ENCODE assay signal across 21 cellular contexts in the genomic region with DNA sequence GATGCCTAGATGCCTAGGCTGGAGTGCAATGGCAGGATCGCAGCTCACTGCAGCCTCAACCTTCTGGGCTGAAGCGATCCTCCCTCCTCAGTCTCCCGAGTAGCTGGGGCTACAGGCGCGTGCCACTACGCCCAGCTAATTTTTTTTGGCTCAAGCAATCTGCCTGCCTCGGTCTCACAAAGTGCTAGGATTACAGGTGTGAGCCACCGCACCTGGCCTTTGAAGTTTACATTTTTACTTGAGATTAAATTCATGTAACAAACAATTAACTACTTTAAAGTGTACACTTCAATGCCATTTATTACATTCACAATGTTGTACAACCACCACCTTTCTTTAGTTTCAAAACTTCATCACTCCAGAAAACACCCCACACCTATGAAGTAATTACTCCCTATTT. TPM values are rescaled to one million over a fixed set of nuclear protein-coding genes. Genes with fewer than 3 reads are reported as not detected.
DNase-seq lines count a peak whose midpoint lies in the region; ATAC-seq, FAIRE-seq and TF ChIP-seq lines count a peak whose summit lies in the region.
"Had no signal": no experiment of that assay in that cellular context is flagged by ENCODE, and none has a peak within 500 bp of the region (broad histone marks: within the 10 kb centered on the region; RNA-seq: fewer than 3 reads in every experiment).

No MANE protein-coding gene starts in this region.

- 76% methylated on average over 8 of the region's 8 CpGs for WGBS in A549 (ENCODE audit: missing lambda C conversion rate)
- WGBS in hepatocyte (ENCODE audit: low lambda C conversion rate, missing lambda C conversion rate): 85% methylated on average over 8 of the region's 8 CpGs

- RAD21 ChIA-PET in HCT116 (lab: Charles Lee; ENCODE audit: low non-redundant PET in 1 of 2, low total read pairs in 2 of 2, uncharacterized antibody in 2 of 2, unreplicated experiment in 2 of 2): interaction anchor here in 1 of 2 experiments (1.0 kb wide), 1 partner anchor 13 kb away, joined by 3 read pairs; a partner anchor contains a TSS

- no peak for TF ChIP-seq RAD21 in A549 (conservative IDR thresholded peaks at IDR 0.05 in 1 of 2, IDR thresholded peaks at IDR 0.05 in 1 of 2)
- no peak for TF ChIP-seq RAD21 in HCT116 (IDR thresholded peaks at IDR 0.05; ENCODE audit: low read depth)

- H3K9me2 ChIP-seq in HCT116 (ENCODE audit: insufficient read depth) (no peaks in the 10 kb centered on the region), hepatocyte (replicated peaks; ENCODE audit: insufficient read depth) (no peaks in the 10 kb centered on the region)

- CTCF ChIA-PET in A549 (lab: Yijun Ruan, JAX): interaction anchor here (0.8 to 31.6 kb wide), 3 partner anchors 7 to 379 kb away, joined by 3 to 618 read pairs (median 618); a partner anchor contains a TSS
- CTCF ChIA-PET in HCT116 (lab: Charles Lee): interaction anchor here (1.3 to 1.6 kb wide), 3 partner anchors 13 to 19 kb away, joined by 3 to 4 read pairs (median 4); a partner anchor contains a TSS

- peaks cover 0 to 9% of the 10 kb centered on the region in 2 experiments; a peak in 1 of 4 replicates for H3K36me3 ChIP-seq in HCT116 (ENCODE audit: control insufficient read depth in 1 of 2, insufficient read depth in 2 of 2, low read length in 2 of 2)
- no peaks in the 10 kb centered on the region for H3K36me3 ChIP-seq in SJCRH30
- H3K36me3 ChIP-seq in hepatocyte (replicated peaks; ENCODE audit: insufficient read depth, low read depth): no peaks in the 10 kb centered on the region
- H3K36me3 ChIP-seq: colonic mucosa, left lung, uterus had no signal

- DNase-seq in A549 (ENCODE audit: low read depth in 1 of 2, low spot score in 1 of 2) (no peak), HCT116 (ENCODE audit: low read depth, low spot score) (no peak), SJCRH30 (no peak), hepatocyte (ENCODE audit: low spot score) (no peak), HT-29 (ENCODE audit: low spot score) (no peak), hepatic stellate cell (ENCODE audit: low spot score) (no peak)
- no peak for DNase-seq in stimulated activated naive CD8-positive, alpha-beta T cell treated with anti-CD3 and anti-CD28 coated beads, Interleukin-15, amount 100 ng/mL, for 72 hours
- DNase-seq: activated CD4-positive, alpha-beta memory T cell treated with anti-CD3 and anti-CD28 coated beads for 36 hours; activated effector memory CD4-positive, alpha-beta T cell treated with Interleukin-2 at 50 U/mL for 16 hours; colonic mucosa; DMS 273 treated with DMSO at 0.1 percent for 48 hours; left lung; NCI-H1105; NCI-H2029 treated with DMSO at 0.1 percent for 48 hours; NCI-H345; uterus had no signal

- no peak overlapping the region for H2AFZ ChIP-seq in HCT116 (ENCODE audit: low read depth, low read length, poor library complexity, severe bottlenecking)
- H2AFZ ChIP-seq in hepatocyte: no peak overlapping the region

- H3K4me2 ChIP-seq in A549 (peak overlapping the region; percentile 68), HCT116 (ENCODE audit: low read length) (peak overlapping the region; percentile 71), hepatocyte (no peak overlapping the region)

- no peaks in the 10 kb centered on the region for H3K27me3 ChIP-seq in HCT116 (ENCODE audit: insufficient read depth, low read length)
- peaks cover 4% of the 10 kb centered on the region; the same call in 1 of the 2 replicates for H3K27me3 ChIP-seq in SJCRH30
- H3K27me3 ChIP-seq in hepatocyte: peaks cover 19% of the 10 kb centered on the region
- H3K27me3 ChIP-seq: colonic mucosa had no signal

- H3K79me2 ChIP-seq in HCT116 (ENCODE audit: insufficient read depth, low read length) (peaks cover 23% of the 10 kb centered on the region), hepatocyte (no peaks in the 10 kb centered on the region)

- TF ChIP-seq EP300 in A549 (IDR thresholded peaks at IDR 0.05): no peak

- H3K9me3 ChIP-seq in A549 (no peaks in the 10 kb centered on the region), HCT116 (ENCODE audit: control insufficient read depth in 1 of 2, insufficient read depth in 1 of 2, low read depth in 1 of 2, low read length in 2 of 2) (no peaks in the 10 kb centered on the region), SJCRH30 (replicated peaks) (no peaks in the 10 kb centered on the region), hepatocyte (ENCODE audit: low read depth) (no peaks in the 10 kb centered on the region)
- H3K9me3 ChIP-seq: colonic mucosa, left lung, uterus had no signal

- no peak for FAIRE-seq in A549 (lab: Jason Lieb, UNC)

- no TSS peak for BruUV-seq in HCT116 (replicated peaks; lab: Mats Ljungman, UMichigan)

- H3K27me3 Mint-ChIP-seq in stimulated activated naive CD8-positive, alpha-beta T cell treated with anti-CD3 and anti-CD28 coated beads, Interleukin-15, amount 100 ng/mL, for 72 hours: peaks cover 15% of the 10 kb centered on the region

- ATAC-seq in A549: no peak
- no peak for ATAC-seq in HCT116
- no peak for ATAC-seq in stimulated activated naive CD8-positive, alpha-beta T cell treated with anti-CD3 and anti-CD28 coated beads, Interleukin-15, amount 100 ng/mL, for 72 hours
- no peak for ATAC-seq in GM18907 (IDR thresholded peaks at IDR 0.05; ENCODE audit: unreplicated experiment)
- ATAC-seq: sciatic nerve had no signal

- H3K4me3 ChIP-seq in A549 (no peak overlapping the region), HCT116 (replicated peaks in 1 of 2; ENCODE audit: low read depth in 1 of 2, low read length in 2 of 2) (peak overlapping the region in 1 of 2 experiments; percentile 25; a peak in 3 of 4 replicates), SJCRH30 (no peak overlapping the region), hepatocyte (no peak overlapping the region)
- H3K4me3 ChIP-seq: colonic mucosa, left lung, uterus had no signal

- H3K27ac ChIP-seq in A549 (peak overlapping the region; percentile 69 to 87), HCT116 (ENCODE audit: low read depth, low read length) (peak overlapping the region; percentile 86), SJCRH30 (peak overlapping the region; percentile 68), hepatocyte (peak overlapping the region; percentile 55)
- H3K27ac ChIP-seq: C4-2B, colonic mucosa, left lung, uterus had no signal

- no peaks in the 10 kb centered on the region for H3K9me3 Mint-ChIP-seq in stimulated activated naive CD8-positive, alpha-beta T cell treated with anti-CD3 and anti-CD28 coated beads, Interleukin-15, amount 100 ng/mL, for 72 hours
- H3K9me3 Mint-ChIP-seq: activated CD4-positive, alpha-beta memory T cell treated with anti-CD3 and anti-CD28 coated beads for 36 hours; endodermal cell; nephron had no signal

- peak overlapping the region; percentile 99 for H3K9ac ChIP-seq in HCT116 (ENCODE audit: low read length)

- TF ChIP-seq CTCF in A549 (IDR thresholded peaks at IDR 0.05): no peak
- TF ChIP-seq CTCF in HCT116 (IDR thresholded peaks at IDR 0.05 in 2 of 3, conservative IDR thresholded peaks at IDR 0.05 in 1 of 3; ENCODE audit: borderline replicate concordance in 1 of 3, insufficient read depth in 1 of 3, low read depth in 2 of 3, low read length in 2 of 3): no peak
- TF ChIP-seq CTCF in hepatocyte (IDR thresholded peaks at IDR 0.05; ENCODE audit: poor library complexity): no peak

- POLR2A ChIA-PET in A549 (lab: Yijun Ruan, JAX) (interaction anchor here (1.4 to 5.7 kb wide), 2 partner anchors 12 to 15 kb away, joined by 7 to 43 read pairs; a partner anchor contains a TSS), HCT116 (lab: Charles Lee) (interaction anchor here (0.7 to 10.9 kb wide), 5 partner anchors 11 to 481 kb away, joined by 3 to 124 read pairs (median 5); a partner anchor contains a TSS)

- H3K27ac Mint-ChIP-seq in stimulated activated naive CD8-positive, alpha-beta T cell treated with anti-CD3 and anti-CD28 coated beads, Interleukin-15, amount 100 ng/mL, for 72 hours: no peak overlapping the region
- H3K27ac Mint-ChIP-seq: activated CD4-positive, alpha-beta memory T cell treated with anti-CD3 and anti-CD28 coated beads for 36 hours; endodermal cell; nephron had no signal

- H3K4me1 Mint-ChIP-seq in stimulated activated naive CD8-positive, alpha-beta T cell treated with anti-CD3 and anti-CD28 coated beads, Interleukin-15, amount 100 ng/mL, for 72 hours: peaks cover 18% of the 10 kb centered on the region

- no peak overlapping the region for H3K4me3 Mint-ChIP-seq in stimulated activated naive CD8-positive, alpha-beta T cell treated with anti-CD3 and anti-CD28 coated beads, Interleukin-15, amount 100 ng/mL, for 72 hours
- H3K4me3 Mint-ChIP-seq: activated CD4-positive, alpha-beta memory T cell treated with anti-CD3 and anti-CD28 coated beads for 36 hours; endodermal cell; nephron had no signal

- intact Hi-C loops in HCT116 (cut with micrococcal nuclease): no loop called here

- peaks cover 34% of the 10 kb centered on the region for H3K4me1 ChIP-seq in A549
- peaks cover 44 to 82% of the 10 kb centered on the region in 2 experiments for H3K4me1 ChIP-seq in HCT116 (ENCODE audit: control insufficient read depth in 1 of 2, insufficient read depth in 2 of 2, low read length in 2 of 2)
- H3K4me1 ChIP-seq in SJCRH30: peaks cover 27% of the 10 kb centered on the region
- H3K4me1 ChIP-seq in hepatocyte (ENCODE audit: insufficient read depth): peaks cover 15% of the 10 kb centered on the region

- no peak for TF ChIP-seq POLR2A in A549 (IDR thresholded peaks at IDR 0.05; ENCODE audit: low read length)
- no peak for TF ChIP-seq POLR2A in HCT116 (IDR thresholded peaks at IDR 0.05; ENCODE audit: borderline replicate concordance, extremely low read depth, insufficient read depth, insufficient read length)

- H4K20me1 ChIP-seq in HCT116 (ENCODE audit: insufficient read depth) (no peaks in the 10 kb centered on the region), hepatocyte (ENCODE audit: insufficient read depth, poor library complexity, severe bottlenecking) (no peaks in the 10 kb centered on the region)

RNA-seq across cellular contexts. Expression of a gene that starts 3.5 kb away (rescaled TPM):
- 6.7 and 9.6 TPM in 2 replicates for polyA plus RNA-seq in A549 (2011; rRNA removed)
- polyA plus RNA-seq in A549 (2012; cell fraction: cytosol; rRNA removed): 25.5 and 36.0 TPM in 2 replicates
- polyA plus RNA-seq in A549 (2012; cell fraction: nucleus; rRNA removed): 52.3 and 65.0 TPM in 2 replicates
- polyA plus RNA-seq in A549 (2017; fragmentation: RNase III; extraction: RNeasy Plus Mini Kit Qiagen cat#74134 plus additional on column Dnase treatment): 24.1 to 55.8 TPM (median 24.1 TPM) in 3 replicates
- 12.7 and 21.5 TPM in 2 replicates for polyA minus RNA-seq in A549 (2011; rRNA and poly(A)+ RNA removed)
- total RNA-seq in HCT116 (2021; ENCODE audit: unreplicated experiment): 125 TPM
- polyA plus RNA-seq in HCT116 (2012): 243 and 251 TPM in 2 replicates
- total RNA-seq in SJCRH30 (2014; rRNA removed; shearing (Covaris generic)): 1.5 and 1.9 TPM in 2 replicates
- 4.5 and 4.7 TPM in 2 replicates for total RNA-seq in hepatocyte
- polyA plus RNA-seq in hepatocyte: 16.5 and 20.1 TPM in 2 replicates
- total RNA-seq in HT-29 (2014; rRNA removed; shearing (Covaris generic)): 123 and 140 TPM in 2 replicates

RNA-seq across cellular contexts. Expression of a gene that starts 13.2 kb away (rescaled TPM):
- polyA plus RNA-seq in A549 (2011; rRNA removed): 5.4 and 7.3 TPM in 2 replicates
- polyA plus RNA-seq in A549 (2012; cell fraction: cytosol; rRNA removed): 66.8 and 76.8 TPM in 2 replicates
- 45.5 and 55.1 TPM in 2 replicates for polyA plus RNA-seq in A549 (2012; cell fraction: nucleus; rRNA removed)
- 24.3 to 35.2 TPM (median 27.5 TPM) in 3 replicates for polyA plus RNA-seq in A549 (2017; fragmentation: RNase III; extraction: RNeasy Plus Mini Kit Qiagen cat#74134 plus additional on column Dnase treatment)
- 1.7 and 2.4 TPM in 2 replicates for polyA minus RNA-seq in A549 (2011; rRNA and poly(A)+ RNA removed)
- 84.3 TPM for total RNA-seq in HCT116 (2021; ENCODE audit: unreplicated experiment)
- polyA plus RNA-seq in HCT116 (2012): 87.5 and 88.5 TPM in 2 replicates
- total RNA-seq in SJCRH30 (2014; rRNA removed; shearing (Covaris generic)): 25.2 and 30.6 TPM in 2 replicates
- 15.1 and 21.5 TPM in 2 replicates for total RNA-seq in hepatocyte
- polyA plus RNA-seq in hepatocyte: 38.2 and 41.6 TPM in 2 replicates
- total RNA-seq in HT-29 (2014; rRNA removed; shearing (Covaris generic)): 148 and 155 TPM in 2 replicates

RNA-seq across cellular contexts. Expression of a gene that starts 15.1 kb away (rescaled TPM):
- 10.6 and 17.2 TPM in 2 replicates for polyA plus RNA-seq in A549 (2011; rRNA removed)
- polyA plus RNA-seq in A549 (2012; cell fraction: cytosol; rRNA removed): 44.8 and 63.9 TPM in 2 replicates
- 72.3 and 76.6 TPM in 2 replicates for polyA plus RNA-seq in A549 (2012; cell fraction: nucleus; rRNA removed)
- 16.5 to 23.1 TPM (median 17.0 TPM) in 3 replicates for polyA plus RNA-seq in A549 (2017; fragmentation: RNase III; extraction: RNeasy Plus Mini Kit Qiagen cat#74134 plus additional on column Dnase treatment)
- polyA minus RNA-seq in A549 (2011; rRNA and poly(A)+ RNA removed): 17.6 and 18.3 TPM in 2 replicates
- total RNA-seq in HCT116 (2021; ENCODE audit: unreplicated experiment): 49.8 TPM
- 68.5 and 74.5 TPM in 2 replicates for polyA plus RNA-seq in HCT116 (2012)
- 9.2 and 10.3 TPM in 2 replicates for total RNA-seq in SJCRH30 (2014; rRNA removed; shearing (Covaris generic))
- 20.8 and 26.3 TPM in 2 replicates for total RNA-seq in hepatocyte
- 53.2 and 59.3 TPM in 2 replicates for polyA plus RNA-seq in hepatocyte
- total RNA-seq in HT-29 (2014; rRNA removed; shearing (Covaris generic)): 21.7 and 24.5 TPM in 2 replicates

RNA-seq across cellular contexts. Expression of a gene that starts 15.4 kb away (rescaled TPM):
- polyA plus RNA-seq in A549 (2011; rRNA removed) (72.2 and 83.0 TPM in 2 replicates), A549 (2017; fragmentation: RNase III; extraction: RNeasy Plus Mini Kit Qiagen cat#74134 plus additional on column Dnase treatment) (60.4 to 66.2 TPM (median 65.3 TPM) in 3 replicates), hepatocyte (93.6 and 101 TPM in 2 replicates)
- 119 and 157 TPM in 2 replicates for polyA plus RNA-seq in A549 (2012; cell fraction: cytosol; rRNA removed)
- polyA plus RNA-seq in A549 (2012; cell fraction: nucleus; rRNA removed): 121 and 152 TPM in 2 replicates
- 81.2 and 91.4 TPM in 2 replicates for polyA minus RNA-seq in A549 (2011; rRNA and poly(A)+ RNA removed)
- total RNA-seq in HCT116 (2021; ENCODE audit: unreplicated experiment) (96.0 TPM), hepatocyte (72.6 and 74.9 TPM in 2 replicates)
- polyA plus RNA-seq in HCT116 (2012): 124 and 137 TPM in 2 replicates
- 64.3 and 68.1 TPM in 2 replicates for total RNA-seq in SJCRH30 (2014; rRNA removed; shearing (Covaris generic))
- 302 and 303 TPM in 2 replicates for total RNA-seq in HT-29 (2014; rRNA removed; shearing (Covaris generic))

RNA-seq across cellular contexts. Expression of a gene that starts 15.5 kb away (rescaled TPM):
- polyA plus RNA-seq in A549 (2011; rRNA removed): 27.8 and 73.7 TPM in 2 replicates
- 203 and 266 TPM in 2 replicates for polyA plus RNA-seq in A549 (2012; cell fraction: cytosol; rRNA removed)
- 143 and 147 TPM in 2 replicates for polyA plus RNA-seq in A549 (2012; cell fraction: nucleus; rRNA removed)
- polyA plus RNA-seq in A549 (2017; fragmentation: RNase III; extraction: RNeasy Plus Mini Kit Qiagen cat#74134 plus additional on column Dnase treatment): 143 to 187 TPM (median 143 TPM) in 3 replicates
- polyA minus RNA-seq in A549 (2011; rRNA and poly(A)+ RNA removed): 13.0 and 18.6 TPM in 2 replicates
- total RNA-seq in HCT116 (2021; ENCODE audit: unreplicated experiment): 158 TPM
- 176 and 205 TPM in 2 replicates for polyA plus RNA-seq in HCT116 (2012)
- 72.7 and 77.7 TPM in 2 replicates for total RNA-seq in SJCRH30 (2014; rRNA removed; shearing (Covaris generic))
- total RNA-seq in hepatocyte: 59.1 and 65.3 TPM in 2 replicates
- polyA plus RNA-seq in hepatocyte: 158 and 173 TPM in 2 replicates
- total RNA-seq in HT-29 (2014; rRNA removed; shearing (Covaris generic)): 208 and 228 TPM in 2 replicates

Comparison
In these comparisons a context has a peak if more than half of its experiments do, and no peak if none do; other contexts are left out.
1. RNA of a gene that starts 3.5 kb away (total RNA-seq): 123 to 140 TPM in HT-29 and 125 TPM in HCT116 (single experiment); 4.5 to 4.7 TPM in hepatocyte and 1.5 to 1.9 TPM in SJCRH30; every median in the first group is over 10 times any median in the second.
2. Peak in every context shown above with its lines, with median percentiles within 50 percentile points of each other: H3K27ac ChIP-seq.